8 cellular contexts compared by ENCODE assay signal in genomic region chr2:24076849-24077534, GRCh38. TPM values are rescaled to one million over a fixed set of nuclear protein-coding genes. Genes with fewer than 3 reads are reported as not detected.
DNase-seq lines count a peak whose midpoint lies in the region; ATAC-seq, FAIRE-seq and TF ChIP-seq lines count a peak whose summit lies in the region.

No MANE protein-coding gene starts in this region.

- DNase-seq in AG04449 (ENCODE audit: low read depth, low spot score), result no peak
- peak; percentile 30 for DNase-seq in activated CD4-positive, alpha-beta memory T cell treated with anti-CD3 and anti-CD28 coated beads for 36 hours
- DNase-seq in germinal center (ENCODE audit: low spot score), result peak; percentile 15
- no peak for DNase-seq in pancreas
- no peak for DNase-seq in NCI-H1092 treated with DMSO at 0.1 percent for 48 hours (lab: John Stamatoyannopoulos, UW)
- DNase-seq in NCI-H2081 (lab: John Stamatoyannopoulos, UW), result no peak

- peaks cover 0 to 31% (median 0%) of the 10 kb centered on the region in 3 donors for H3K36me3 ChIP-seq in pancreas

- no peak for FAIRE-seq in pancreas (lab: Jason Lieb, UNC)

- no peaks in the 10 kb centered on the region for H3K27me3 Mint-ChIP-seq in activated CD4-positive, alpha-beta memory T cell treated with anti-CD3 and anti-CD28 coated beads for 36 hours

- no peaks in the 10 kb centered on the region for H3K27me3 ChIP-seq in pancreas

- peak overlapping the region; percentile 93 for H3K4me3 Mint-ChIP-seq in activated CD4-positive, alpha-beta memory T cell treated with anti-CD3 and anti-CD28 coated beads for 36 hours

- peaks cover 12% of the 10 kb centered on the region for H3K36me3 Mint-ChIP-seq in activated CD4-positive, alpha-beta memory T cell treated with anti-CD3 and anti-CD28 coated beads for 36 hours

- CTCF ChIA-PET in AG04449 (lab: Yijun Ruan, JAX), result interaction anchor here (1.3 to 2.4 kb wide), 3 partner anchors 8 to 252 kb away, joined by 4 to 12 read pairs (median 8); partner anchors contain the start of genes ATAD2B and TP53I3
- CTCF ChIA-PET in activated CD4-positive, alpha-beta memory T cell treated with anti-CD3 and anti-CD28 coated beads for 36 hours (lab: Charles Lee), result interaction anchor here (1.0 to 2.3 kb wide), 8 partner anchors 8 to 253 kb away, joined by 3 to 13 read pairs (median 4); partner anchors contain the start of genes ATAD2B, FAM228B, TP53I3 and UBXN2A

- H3K27ac ChIP-seq in pancreas, result peak overlapping the region; percentile 75 to 92 (median 87)

- peaks cover 32% of the 10 kb centered on the region for H3K4me1 Mint-ChIP-seq in activated CD4-positive, alpha-beta memory T cell treated with anti-CD3 and anti-CD28 coated beads for 36 hours (ENCODE audit: low read depth)

- H3K9me3 Mint-ChIP-seq in activated CD4-positive, alpha-beta memory T cell treated with anti-CD3 and anti-CD28 coated beads for 36 hours, result no peaks in the 10 kb centered on the region

- POLR2A ChIA-PET in AG04449 (lab: Yijun Ruan, JAX), result interaction anchor here (0.6 to 1.8 kb wide), 8 partner anchors 8 to 308 kb away, joined by 3 to 11 read pairs (median 6); partner anchors contain the start of genes ATAD2B, TP53I3 and WDCP
- POLR2A ChIA-PET in activated CD4-positive, alpha-beta memory T cell treated with anti-CD3 and anti-CD28 coated beads for 36 hours (lab: Charles Lee), result interaction anchor here (0.8 to 2.6 kb wide), 6 partner anchors 7 to 150 kb away, joined by 3 to 34 read pairs (median 4); partner anchors contain the start of genes ATAD2B, TP53I3, UBXN2A and WDCP

- H3K9me3 ChIP-seq in pancreas, result no peaks in the 10 kb centered on the region

- peak; percentile 7 for ATAC-seq in HG03439 (IDR thresholded peaks at IDR 0.05; ENCODE audit: unreplicated experiment)
- ATAC-seq in pancreas, result peak in 3 of 4 donors; percentile 1 to 4 (median 3)

- intact Hi-C loops in activated CD4-positive, alpha-beta memory T cell treated with anti-CD3 and anti-CD28 coated beads for 36 hours (cut with micrococcal nuclease), result loop anchor here (1.0 to 2.0 kb wide), 7 partner anchors 7 to 716 kb away; partner anchors contain the start of genes ATAD2B, CENPO, FAM228B and ITSN2
- intact Hi-C loops in pancreas (cut with DNase I), result no loop called here

- peak overlapping the region; percentile 97 for H3K4me3 ChIP-seq in AG04449 (ENCODE audit: low read depth, low read length)
- H3K4me3 ChIP-seq in GM12875 (ENCODE audit: low read depth, low read length), result peak overlapping the region; percentile 81
- H3K4me3 ChIP-seq in pancreas, result peak overlapping the region; percentile 51 to 76 (median 58)

- WGBS in pancreas, 2 donors, result 1 to 2% methylated on average over 28 to 41 of the region's 41 CpGs

- peak overlapping the region; percentile 19 for H3K27ac Mint-ChIP-seq in activated CD4-positive, alpha-beta memory T cell treated with anti-CD3 and anti-CD28 coated beads for 36 hours

- H3K4me1 ChIP-seq in pancreas, result peaks cover 0 to 17% (median 0%) of the 10 kb centered on the region in 3 donors

- TF ChIP-seq CTCF in AG04449 (IDR thresholded peaks at IDR 0.05; ENCODE audit: insufficient read depth, low read length, missing control alignments), result no peak
- no peak for TF ChIP-seq CTCF in GM12875 (IDR thresholded peaks at IDR 0.05; ENCODE audit: borderline replicate concordance, insufficient read depth, low read depth, low read length)
- TF ChIP-seq CTCF in pancreas (IDR thresholded peaks at IDR 0.05), result no peak

RNA-seq across cellular contexts. Expression of gene SF3B6, which starts 0.9 kb away (rescaled TPM):
- 100 to 1,000 TPM; 145 to 148 TPM for total RNA-seq in activated CD4-positive, alpha-beta memory T cell treated with anti-CD3 and anti-CD28 coated beads for 36 hours
- 10 to 100 TPM; 16.7 to 35.7 (median 29.2) TPM for total RNA-seq in pancreas
- 10 to 100 TPM; 35.6 to 65.4 TPM for polyA plus RNA-seq in pancreas

RNA-seq across cellular contexts. Expression of gene TP53I3, which starts 7.6 kb away (rescaled TPM):
- under 1 TPM; 0.90 to 0.94 TPM for total RNA-seq in activated CD4-positive, alpha-beta memory T cell treated with anti-CD3 and anti-CD28 coated beads for 36 hours
- total RNA-seq in pancreas, result 10 to 100 TPM; 17.0 to 30.2 (median 21.6) TPM
- polyA plus RNA-seq in pancreas, result 10 to 100 TPM; 39.8 to 43.0 TPM

RNA-seq across cellular contexts. Expression of gene FKBP1B, which starts 27.5 kb away (rescaled TPM):
- 1 to 10 TPM; 3.4 to 3.7 TPM for total RNA-seq in activated CD4-positive, alpha-beta memory T cell treated with anti-CD3 and anti-CD28 coated beads for 36 hours
- 1 to 10 TPM; 2.6 to 8.1 (median 4.4) TPM for total RNA-seq in pancreas
- 10 to 100 TPM in 1 of 2 donors, 1 to 10 TPM in 1; 9.9 to 25.6 TPM for polyA plus RNA-seq in pancreas

RNA-seq across cellular contexts. Expression of gene WDCP, which starts 29.8 kb away (rescaled TPM):
- 10 to 100 TPM; 18.4 to 21.2 TPM for total RNA-seq in activated CD4-positive, alpha-beta memory T cell treated with anti-CD3 and anti-CD28 coated beads for 36 hours
- 1 to 10 TPM; 2.2 to 8.5 (median 3.1) TPM for total RNA-seq in pancreas
- 1 to 10 TPM in 1 of 2 donors, under 1 TPM in 1; 0.84 to 1.7 TPM for polyA plus RNA-seq in pancreas

RNA-seq across cellular contexts. Expression of gene PFN4, which starts 46.1 kb away (rescaled TPM):
- under 1 TPM in 1 of 2 experiments, not detected in 1; 0.40 TPM for total RNA-seq in activated CD4-positive, alpha-beta memory T cell treated with anti-CD3 and anti-CD28 coated beads for 36 hours
- total RNA-seq in pancreas, result under 1 TPM; 0.16 to 0.52 (median 0.38) TPM
- polyA plus RNA-seq in pancreas, result under 1 TPM; 0.53 to 0.63 TPM

Comparison
In these comparisons a context has a peak if more than half of its experiments do, and no peak if none do; other contexts are left out.
1. DNase-seq: peak in activated CD4-positive, alpha-beta memory T cell treated with anti-CD3 and anti-CD28 coated beads for 36 hours (single experiment) and germinal center (single experiment); none in AG04449 (single experiment), pancreas (0 of 6), NCI-H1092 treated with DMSO at 0.1 percent for 48 hours (single experiment) and NCI-H2081 (0 of 2).
2. RNA of gene TP53I3, which starts 7.6 kb away (total RNA-seq): 17.0 to 30.2 TPM in pancreas; 0.90 to 0.94 TPM in activated CD4-positive, alpha-beta memory T cell treated with anti-CD3 and anti-CD28 coated beads for 36 hours; every median in the first group is over 4 times any median in the second.
3. Peak in every context shown above with its lines, with median percentiles within 50 percentile points of each other: H3K4me3 ChIP-seq.